ENCODE assay signal across 1 cellular context in the genomic region with DNA sequence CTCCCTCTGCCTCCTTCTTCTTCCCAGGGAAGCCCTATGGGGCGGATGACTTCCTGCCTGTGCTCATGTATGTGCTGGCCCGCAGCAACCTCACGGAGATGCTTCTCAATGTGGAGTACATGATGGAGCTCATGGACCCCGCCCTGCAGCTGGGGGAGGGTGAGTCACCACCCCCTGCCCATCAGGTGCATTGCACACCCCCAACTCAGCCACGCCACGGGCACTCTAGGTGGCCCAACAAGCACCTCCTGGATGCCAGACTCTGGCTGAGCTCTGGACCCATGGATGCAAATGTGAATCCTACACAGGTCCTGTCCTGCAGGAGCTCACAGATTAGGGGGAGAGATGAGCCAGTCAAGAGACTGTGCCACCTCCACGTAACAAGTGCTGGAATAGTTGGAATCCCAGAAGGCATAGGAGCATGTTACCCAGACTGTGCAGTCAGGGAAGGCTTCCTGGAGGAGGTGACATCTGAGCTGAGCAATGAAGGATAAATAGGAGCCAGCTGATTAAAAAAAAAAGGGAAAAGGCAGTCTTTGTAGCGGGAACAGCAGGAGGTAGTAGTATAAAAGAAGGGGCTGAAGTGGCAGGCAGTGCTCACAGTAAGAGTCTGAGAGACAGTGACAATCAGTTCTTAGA.
TF ChIP-seq lines count a peak whose summit lies in the region.

No MANE protein-coding gene starts in this region.

TF ChIP-seq in A549, 52 proteins besides CTCF, POLR2A, EP300 and RAD21 (continued from another document):
- TF ChIP-seq TFCP2L1 (CRISPR knock-in tag; IDR thresholded peaks at IDR 0.05): no peak
